8 cellular contexts compared by ENCODE assay signal in the genomic region with DNA sequence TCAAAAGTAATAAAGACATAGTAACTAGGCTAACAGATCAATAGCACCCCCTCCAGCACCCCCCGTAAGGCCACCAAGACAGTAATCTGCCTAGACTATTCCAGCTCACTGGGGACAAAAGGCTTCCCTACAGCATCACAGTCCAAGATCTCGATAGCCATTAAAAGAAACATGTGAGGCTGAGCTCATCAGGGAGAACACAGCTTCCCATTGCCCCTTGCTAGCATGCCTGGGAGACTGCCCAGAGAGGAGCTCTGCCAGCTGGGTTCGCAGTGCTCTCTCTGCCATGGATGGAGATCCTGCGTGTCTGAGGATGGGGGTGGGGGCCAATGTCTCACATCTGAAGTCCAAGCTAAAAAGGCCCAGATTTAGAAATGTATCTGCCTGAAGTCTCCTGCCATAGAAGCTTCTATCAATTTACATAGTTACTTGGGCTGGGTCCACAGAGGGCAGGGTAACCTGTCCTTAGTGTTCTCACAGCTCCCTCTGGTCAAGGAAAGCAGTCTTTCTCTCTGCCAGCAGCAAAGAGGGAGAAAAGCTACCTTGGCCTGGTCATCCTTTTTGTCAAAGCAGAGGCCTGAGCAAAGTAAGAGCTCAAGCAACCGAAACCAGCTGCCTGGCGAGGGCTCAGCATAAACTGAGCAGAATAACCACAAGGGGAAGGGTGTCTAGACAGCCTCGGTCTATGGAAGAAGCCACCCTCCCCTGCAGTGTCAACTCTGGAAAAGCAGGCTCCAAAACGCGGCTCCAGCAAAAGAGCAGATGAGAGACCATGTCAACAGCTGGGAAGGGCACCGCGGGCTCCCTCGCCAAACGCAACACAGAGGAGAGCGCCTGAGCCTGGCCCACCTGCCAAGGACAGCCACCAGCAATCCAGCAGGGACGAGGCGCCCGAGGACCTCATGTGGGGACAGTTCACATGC. TPM values are rescaled to one million over a fixed set of nuclear protein-coding genes. Genes with fewer than 3 reads are reported as not detected.
DNase-seq lines count a peak whose midpoint lies in the region; ATAC-seq, FAIRE-seq and TF ChIP-seq lines count a peak whose summit lies in the region.

No MANE protein-coding gene starts in this region.

- H3K4me3 Mint-ChIP-seq in Calu3 (ENCODE audit: low read depth, unreplicated experiment) = no peak overlapping the region

- ATAC-seq in HG03460 (IDR thresholded peaks at IDR 0.05; ENCODE audit: unreplicated experiment) (peak; percentile 47), body of pancreas (peak; percentile 58), right lobe of liver (peak; percentile 62 to 81 (median 78)), GM19324 (IDR thresholded peaks at IDR 0.05; ENCODE audit: low FRiP score, unreplicated experiment) (no peak)

- DNase-seq in GM18507 (ENCODE audit: extremely low spot score, insufficient read length, low read depth) (no peak), body of pancreas (peak; percentile 58 to 73 (median 68)), right lobe of liver (peak; percentile 74 to 78 (median 75)), tibial nerve (ENCODE audit: low spot score in 2 of 2) (peak; percentile 47 to 65), Calu3 (no peak), HCEC 1CT (no peak)

- TF ChIP-seq POLR2A in body of pancreas (IDR thresholded peaks at IDR 0.05) (peak in 1 of 3 donors; percentile 16), right lobe of liver (IDR thresholded peaks at IDR 0.05) (no peak), tibial nerve (IDR thresholded peaks at IDR 0.05) (no peak)

- intact Hi-C loops in body of pancreas (cut with DNase I) (no loop called here), right lobe of liver (cut with DNase I) (no loop called here), Calu3 (cut with micrococcal nuclease; ENCODE audit: unreplicated experiment) (loop anchor here (5.0 to 10.0 kb wide), 2 partner anchors 324 to 402 kb away; no protein-coding TSS in a partner anchor)

- H3K4me3 ChIP-seq in body of pancreas = no peak overlapping the region
- H3K4me3 ChIP-seq in right lobe of liver = no peak overlapping the region
- no peak overlapping the region for H3K4me3 ChIP-seq in tibial nerve

- H3K27me3 ChIP-seq in body of pancreas = no peaks in the 10 kb centered on the region
- no peaks in the 10 kb centered on the region for H3K27me3 ChIP-seq in right lobe of liver
- H3K27me3 ChIP-seq in tibial nerve = no peaks in the 10 kb centered on the region

- peak; percentile 61 for FAIRE-seq in GM18507 (lab: Jason Lieb, UNC)

- H3K36me3 ChIP-seq in body of pancreas (replicated peaks in 1 of 2; ENCODE audit: insufficient read depth in 1 of 2, low read depth in 2 of 2) (no peaks in the 10 kb centered on the region), right lobe of liver (no peaks in the 10 kb centered on the region), tibial nerve (no peaks in the 10 kb centered on the region)

- H3K4me1 Mint-ChIP-seq in Calu3 (ENCODE audit: low read depth, unreplicated experiment) = peaks cover 41% of the 10 kb centered on the region

- H3K36me3 Mint-ChIP-seq in Calu3 (ENCODE audit: insufficient read depth, unreplicated experiment) = no peaks in the 10 kb centered on the region

- peak overlapping the region; percentile 73 to 84 (median 82) for H3K27ac ChIP-seq in body of pancreas
- H3K27ac ChIP-seq in right lobe of liver = peak overlapping the region in 1 of 3 donors; percentile 54
- peak overlapping the region; percentile 67 to 86 (median 78) for H3K27ac ChIP-seq in tibial nerve

- peaks cover 94% of the 10 kb centered on the region for H3K4me1 ChIP-seq in body of pancreas
- H3K4me1 ChIP-seq in right lobe of liver = peaks cover 0 to 39% (median 15%) of the 10 kb centered on the region in 4 donors
- peaks cover 0 to 83% (median 58%) of the 10 kb centered on the region in 4 donors for H3K4me1 ChIP-seq in tibial nerve

- BruUV-seq in Calu3 (replicated peaks; lab: Mats Ljungman, UMichigan) = no TSS peak

- H3K27me3 Mint-ChIP-seq in Calu3 (ENCODE audit: unreplicated experiment) = no peaks in the 10 kb centered on the region

- no peaks in the 10 kb centered on the region for H3K9me3 ChIP-seq in body of pancreas
- no peaks in the 10 kb centered on the region for H3K9me3 ChIP-seq in right lobe of liver
- H3K9me3 ChIP-seq in tibial nerve = no peaks in the 10 kb centered on the region

- 14 to 17% methylated on average over 9 to 17 of the region's 17 CpGs for WGBS in body of pancreas, 2 donors
- 43% methylated on average over 4 of the region's 17 CpGs for WGBS in right lobe of liver (ENCODE audit: insufficient coverage, low coverage, low lambda C conversion rate, missing lambda C conversion rate)
- WGBS in tibial nerve, 2 donors = 44 to 55% methylated on average over 17 of the region's 17 CpGs

- H3K9me3 Mint-ChIP-seq in Calu3 (ENCODE audit: low read depth, unreplicated experiment) = no peaks in the 10 kb centered on the region

- TF ChIP-seq CTCF in body of pancreas (IDR thresholded peaks at IDR 0.05) = peak in 1 of 7 experiments; percentile 11
- no peak for TF ChIP-seq CTCF in right lobe of liver (IDR thresholded peaks at IDR 0.05)
- TF ChIP-seq CTCF in tibial nerve (IDR thresholded peaks at IDR 0.05) = no peak
- no peak for TF ChIP-seq CTCF in Calu3 (IDR thresholded peaks at IDR 0.05; ENCODE audit: unreplicated experiment)

- CTCF ChIA-PET in Calu3 (lab: Charles Lee) = no interaction called here

- peak in 1 of 2 donors; percentile 79 for TF ChIP-seq EP300 in tibial nerve (IDR thresholded peaks at IDR 0.05)

- no peak overlapping the region for H3K27ac Mint-ChIP-seq in Calu3 (ENCODE audit: unreplicated experiment)

RNA-seq across cellular contexts. Expression of a gene that starts 17.6 kb away (rescaled TPM):
- total RNA-seq in body of pancreas (100 to 1,000 TPM; 111 to 114 TPM), right lobe of liver (10 to 100 TPM; 15.8 to 23.2 (median 17.8) TPM), tibial nerve (10 to 100 TPM; 48.6 to 58.6 (median 52.5) TPM), Calu3 (2022) (10.0 and 14.7 TPM in 2 replicates)

Comparison
In these comparisons a context has a peak if more than half of its experiments do, and no peak if none do; other contexts are left out.
1. DNase-seq: peak in body of pancreas (4 of 4), right lobe of liver (3 of 3) and tibial nerve (2 of 2); none in GM18507 (single experiment), Calu3 (single experiment) and HCEC 1CT (single experiment).